Comparison of ENCODE assay signal across 19 cellular contexts in genomic region chr1:10379676-10380075, GRCh38. TPM values are rescaled to one million over a fixed set of nuclear protein-coding genes. Genes with fewer than 3 reads are reported as not detected.
DNase-seq lines count a peak whose midpoint lies in the region; ATAC-seq and TF ChIP-seq lines count a peak whose summit lies in the region.
"Had no signal": no experiment of that assay in that cellular context is flagged by ENCODE, and none has a peak within 500 bp of the region (broad histone marks: within the 10 kb centered on the region; RNA-seq: fewer than 3 reads in every experiment).

No MANE protein-coding gene starts in this region.

- ATAC-seq in stimulated activated effector memory CD8-positive, alpha-beta T cell treated with anti-CD3 and anti-CD28 coated beads, Interleukin-12 subunit alpha, Interleukin-12 subunit beta, amount 100 ng/mL, for 72 hours: no peak
- ATAC-seq in HG02884 (IDR thresholded peaks at IDR 0.05; ENCODE audit: unreplicated experiment): no peak
- ATAC-seq in esophagus mucosa: no peak
- no peak for ATAC-seq in GM18502 (IDR thresholded peaks at IDR 0.05; ENCODE audit: poor library complexity, unreplicated experiment)
- ATAC-seq: HCT116 had no signal

- no peak overlapping the region for H3K4me3 Mint-ChIP-seq in stimulated activated effector memory CD8-positive, alpha-beta T cell treated with anti-CD3 and anti-CD28 coated beads, Interleukin-12 subunit alpha, Interleukin-12 subunit beta, amount 100 ng/mL, for 72 hours
- H3K4me3 Mint-ChIP-seq: B cell; CD4-positive, alpha-beta T cell had no signal

- in situ Hi-C loops in GM13976 (cut with MboI; ENCODE audit: low sequenced_read_pairs, unreplicated experiment): no loop called here

- H3K79me2 ChIP-seq in hepatocyte: no peaks in the 10 kb centered on the region

- H3K36me3 ChIP-seq in adrenal gland (replicated peaks in 1 of 2): peaks cover 0 to 26% of the 10 kb centered on the region in 2 donors
- no peaks in the 10 kb centered on the region for H3K36me3 ChIP-seq in hepatocyte (replicated peaks; ENCODE audit: insufficient read depth, low read depth)

- no peak overlapping the region for H3K4me2 ChIP-seq in hepatocyte

- H3K27ac ChIP-seq in C4-2B (peak overlapping the region; percentile 66), adrenal gland (peak overlapping the region in 3 of 5 donors; percentile 72 to 89 (median 88)), hepatocyte (peak overlapping the region; percentile 51)

- peak overlapping the region; percentile 61 for H3K27ac Mint-ChIP-seq in stimulated activated effector memory CD8-positive, alpha-beta T cell treated with anti-CD3 and anti-CD28 coated beads, Interleukin-12 subunit alpha, Interleukin-12 subunit beta, amount 100 ng/mL, for 72 hours
- H3K27ac Mint-ChIP-seq: B cell; CD4-positive, alpha-beta T cell had no signal

- H2AFZ ChIP-seq in hepatocyte: no peak overlapping the region
- H2AFZ ChIP-seq: GM23248 had no signal

- H3K9me3 ChIP-seq in adrenal gland (replicated peaks in 1 of 3) (no peaks in the 10 kb centered on the region), hepatocyte (ENCODE audit: low read depth) (no peaks in the 10 kb centered on the region)
- H3K9me3 ChIP-seq: Caco-2 had no signal

- H3K4me1 ChIP-seq in adrenal gland (replicated peaks in 1 of 2) (peaks cover 9 to 19% of the 10 kb centered on the region in 2 donors), hepatocyte (ENCODE audit: insufficient read depth) (no peaks in the 10 kb centered on the region)
- H3K4me1 ChIP-seq: Caco-2 had no signal

- no peaks in the 10 kb centered on the region for H3K27me3 ChIP-seq in adrenal gland
- no peaks in the 10 kb centered on the region for H3K27me3 ChIP-seq in hepatocyte

- WGBS in adrenal gland, 4 donors: 94 to 96% (median 95%) methylated on average over 4 to 6 of the region's 6 CpGs
- WGBS in hepatocyte (ENCODE audit: low lambda C conversion rate, missing lambda C conversion rate): 97% methylated on average over 6 of the region's 6 CpGs

- H3K4me1 Mint-ChIP-seq in stimulated activated effector memory CD8-positive, alpha-beta T cell treated with anti-CD3 and anti-CD28 coated beads, Interleukin-12 subunit alpha, Interleukin-12 subunit beta, amount 100 ng/mL, for 72 hours: no peaks in the 10 kb centered on the region
- H3K4me1 Mint-ChIP-seq: B cell had no signal

- H3K9me2 ChIP-seq in hepatocyte (replicated peaks; ENCODE audit: insufficient read depth): no peaks in the 10 kb centered on the region

- H3K4me3 ChIP-seq in adrenal gland (no peak overlapping the region), hepatocyte (no peak overlapping the region)
- H3K4me3 ChIP-seq: GM23248 had no signal

- no peaks in the 10 kb centered on the region for H3K9me3 Mint-ChIP-seq in stimulated activated effector memory CD8-positive, alpha-beta T cell treated with anti-CD3 and anti-CD28 coated beads, Interleukin-12 subunit alpha, Interleukin-12 subunit beta, amount 100 ng/mL, for 72 hours
- H3K9me3 Mint-ChIP-seq: CD4-positive, alpha-beta T cell had no signal

- no peak for TF ChIP-seq CTCF in C4-2B (conservative IDR thresholded peaks at IDR 0.05)
- TF ChIP-seq CTCF in adrenal gland (IDR thresholded peaks at IDR 0.05): no peak
- no peak for TF ChIP-seq CTCF in hepatocyte (IDR thresholded peaks at IDR 0.05; ENCODE audit: poor library complexity)
- no peak for TF ChIP-seq CTCF in GM13976 (IDR thresholded peaks at IDR 0.05; ENCODE audit: borderline replicate concordance, control extremely low read depth, extremely low read depth, insufficient read depth, missing control alignments)

- no peaks in the 10 kb centered on the region for H4K20me1 ChIP-seq in hepatocyte (ENCODE audit: insufficient read depth, poor library complexity, severe bottlenecking)

- no peak for TF ChIP-seq POLR2A in adrenal gland (IDR thresholded peaks at IDR 0.05)

- DNase-seq in adrenal gland (no peak), hepatocyte (ENCODE audit: low spot score) (no peak), GM13976 (ENCODE audit: low spot score) (no peak)
- no peak for DNase-seq in stimulated activated effector memory CD8-positive, alpha-beta T cell treated with anti-CD3 and anti-CD28 coated beads, Interleukin-12 subunit alpha, Interleukin-12 subunit beta, amount 100 ng/mL, for 72 hours (ENCODE audit: low spot score in 2 of 2)
- DNase-seq: 8988T; Caco-2; CD4-positive, alpha-beta T cell; GM23248; KG1; NCI-H1105 treated with DMSO at 0.1 percent for 48 hours; NCI-H1694; NCI-H2081 treated with DMSO at 0.1 percent for 48 hours; SHP77 treated with DMSO at 0.1 percent for 48 hours had no signal

- peaks cover 27% of the 10 kb centered on the region for H3K36me3 Mint-ChIP-seq in stimulated activated effector memory CD8-positive, alpha-beta T cell treated with anti-CD3 and anti-CD28 coated beads, Interleukin-12 subunit alpha, Interleukin-12 subunit beta, amount 100 ng/mL, for 72 hours

- intact Hi-C loops in adrenal gland (cut with DNase I): loop anchor here (5.0 to 10.0 kb wide), 3 partner anchors 43 to 115 kb away; no protein-coding TSS in a partner anchor

RNA-seq across cellular contexts. Expression of gene PGD, which starts 19.2 kb away (rescaled TPM):
- total RNA-seq in adrenal gland: 100 to 1,000 TPM in 2 of 8 donors, 10 to 100 TPM in 6; 68.5 to 162 (median 84.6) TPM
- 100 to 1,000 TPM in 1 of 3 donors, 10 to 100 TPM in 2; 32.2 to 170 (median 41.4) TPM for polyA plus RNA-seq in adrenal gland
- total RNA-seq in hepatocyte: 86.8 and 103 TPM in 2 replicates
- 98.7 and 103 TPM in 2 replicates for polyA plus RNA-seq in hepatocyte
- 581 TPM for total RNA-seq in esophagus mucosa

RNA-seq across cellular contexts. Expression of gene CENPS, which starts 50.6 kb away (rescaled TPM):
- total RNA-seq in adrenal gland (10 to 100 TPM in 7 of 8 donors, 1 to 10 TPM in 1; 10.0 to 32.9 (median 16.0) TPM), hepatocyte (8.8 and 11.8 TPM in 2 replicates), esophagus mucosa (11.8 TPM)
- polyA plus RNA-seq in adrenal gland (10 to 100 TPM; 19.6 to 25.4 (median 24.5) TPM), hepatocyte (20.7 and 21.1 TPM in 2 replicates)
